ENCODE assay signal across 8 cellular contexts in the genomic region with DNA sequence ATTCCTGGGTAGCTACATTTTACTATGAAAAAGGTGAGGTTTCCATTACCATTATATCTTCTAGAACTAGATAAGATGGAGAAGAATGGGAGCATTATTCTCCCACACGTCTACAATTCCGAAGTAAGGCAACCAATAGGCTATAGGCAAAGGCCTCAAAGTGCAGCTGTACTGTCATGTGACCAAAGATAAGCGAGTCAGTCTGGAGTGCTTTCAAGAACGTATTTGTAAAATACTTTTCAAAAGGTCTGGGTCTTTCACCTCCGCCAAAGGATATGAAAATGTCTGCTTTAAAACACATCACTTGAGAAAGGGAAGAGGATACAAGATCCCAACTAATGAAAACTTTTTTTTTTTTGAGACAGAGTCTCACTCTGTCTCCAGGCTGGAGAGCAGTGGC. TPM values are rescaled to one million over a fixed set of nuclear protein-coding genes. Genes with fewer than 3 reads are reported as not detected.
"Had no signal": no experiment of that assay in that cellular context is flagged by ENCODE, and none has a peak within 500 bp of the region (broad histone marks: within the 10 kb centered on the region; RNA-seq: fewer than 3 reads in every experiment).

No MANE protein-coding gene starts in this region.

- H3K27me3 Mint-ChIP-seq: IgD-negative memory B cell had no signal

- H3K27ac ChIP-seq: HL-60, KMS-11 had no signal

- H3K4me2 ChIP-seq: KMS-11 had no signal

- H3K9ac ChIP-seq: KMS-11 had no signal

- FAIRE-seq: HepG2, HTR-8/SVneo had no signal

- DNase-seq: IMR-90, KBM-7, KG1 had no signal

- ATAC-seq: HepG2 had no signal

- H3K4me3 Mint-ChIP-seq: IgD-negative memory B cell had no signal

RNA-seq across cellular contexts. Expression of gene PIERCE2, which starts 10.1 kb away (rescaled TPM):
- total RNA-seq: HepG2 had no signal
